ENCODE assay signal across 2 cellular contexts in genomic region chr9:108160705-108161233, GRCh38.
TF ChIP-seq lines count a peak whose summit lies in the region.

No MANE protein-coding gene starts in this region.

TF ChIP-seq in GM23338, 12 proteins besides CTCF, POLR2A, EP300 and RAD21 (continued from another document):
- TF ChIP-seq, protein P1, sequence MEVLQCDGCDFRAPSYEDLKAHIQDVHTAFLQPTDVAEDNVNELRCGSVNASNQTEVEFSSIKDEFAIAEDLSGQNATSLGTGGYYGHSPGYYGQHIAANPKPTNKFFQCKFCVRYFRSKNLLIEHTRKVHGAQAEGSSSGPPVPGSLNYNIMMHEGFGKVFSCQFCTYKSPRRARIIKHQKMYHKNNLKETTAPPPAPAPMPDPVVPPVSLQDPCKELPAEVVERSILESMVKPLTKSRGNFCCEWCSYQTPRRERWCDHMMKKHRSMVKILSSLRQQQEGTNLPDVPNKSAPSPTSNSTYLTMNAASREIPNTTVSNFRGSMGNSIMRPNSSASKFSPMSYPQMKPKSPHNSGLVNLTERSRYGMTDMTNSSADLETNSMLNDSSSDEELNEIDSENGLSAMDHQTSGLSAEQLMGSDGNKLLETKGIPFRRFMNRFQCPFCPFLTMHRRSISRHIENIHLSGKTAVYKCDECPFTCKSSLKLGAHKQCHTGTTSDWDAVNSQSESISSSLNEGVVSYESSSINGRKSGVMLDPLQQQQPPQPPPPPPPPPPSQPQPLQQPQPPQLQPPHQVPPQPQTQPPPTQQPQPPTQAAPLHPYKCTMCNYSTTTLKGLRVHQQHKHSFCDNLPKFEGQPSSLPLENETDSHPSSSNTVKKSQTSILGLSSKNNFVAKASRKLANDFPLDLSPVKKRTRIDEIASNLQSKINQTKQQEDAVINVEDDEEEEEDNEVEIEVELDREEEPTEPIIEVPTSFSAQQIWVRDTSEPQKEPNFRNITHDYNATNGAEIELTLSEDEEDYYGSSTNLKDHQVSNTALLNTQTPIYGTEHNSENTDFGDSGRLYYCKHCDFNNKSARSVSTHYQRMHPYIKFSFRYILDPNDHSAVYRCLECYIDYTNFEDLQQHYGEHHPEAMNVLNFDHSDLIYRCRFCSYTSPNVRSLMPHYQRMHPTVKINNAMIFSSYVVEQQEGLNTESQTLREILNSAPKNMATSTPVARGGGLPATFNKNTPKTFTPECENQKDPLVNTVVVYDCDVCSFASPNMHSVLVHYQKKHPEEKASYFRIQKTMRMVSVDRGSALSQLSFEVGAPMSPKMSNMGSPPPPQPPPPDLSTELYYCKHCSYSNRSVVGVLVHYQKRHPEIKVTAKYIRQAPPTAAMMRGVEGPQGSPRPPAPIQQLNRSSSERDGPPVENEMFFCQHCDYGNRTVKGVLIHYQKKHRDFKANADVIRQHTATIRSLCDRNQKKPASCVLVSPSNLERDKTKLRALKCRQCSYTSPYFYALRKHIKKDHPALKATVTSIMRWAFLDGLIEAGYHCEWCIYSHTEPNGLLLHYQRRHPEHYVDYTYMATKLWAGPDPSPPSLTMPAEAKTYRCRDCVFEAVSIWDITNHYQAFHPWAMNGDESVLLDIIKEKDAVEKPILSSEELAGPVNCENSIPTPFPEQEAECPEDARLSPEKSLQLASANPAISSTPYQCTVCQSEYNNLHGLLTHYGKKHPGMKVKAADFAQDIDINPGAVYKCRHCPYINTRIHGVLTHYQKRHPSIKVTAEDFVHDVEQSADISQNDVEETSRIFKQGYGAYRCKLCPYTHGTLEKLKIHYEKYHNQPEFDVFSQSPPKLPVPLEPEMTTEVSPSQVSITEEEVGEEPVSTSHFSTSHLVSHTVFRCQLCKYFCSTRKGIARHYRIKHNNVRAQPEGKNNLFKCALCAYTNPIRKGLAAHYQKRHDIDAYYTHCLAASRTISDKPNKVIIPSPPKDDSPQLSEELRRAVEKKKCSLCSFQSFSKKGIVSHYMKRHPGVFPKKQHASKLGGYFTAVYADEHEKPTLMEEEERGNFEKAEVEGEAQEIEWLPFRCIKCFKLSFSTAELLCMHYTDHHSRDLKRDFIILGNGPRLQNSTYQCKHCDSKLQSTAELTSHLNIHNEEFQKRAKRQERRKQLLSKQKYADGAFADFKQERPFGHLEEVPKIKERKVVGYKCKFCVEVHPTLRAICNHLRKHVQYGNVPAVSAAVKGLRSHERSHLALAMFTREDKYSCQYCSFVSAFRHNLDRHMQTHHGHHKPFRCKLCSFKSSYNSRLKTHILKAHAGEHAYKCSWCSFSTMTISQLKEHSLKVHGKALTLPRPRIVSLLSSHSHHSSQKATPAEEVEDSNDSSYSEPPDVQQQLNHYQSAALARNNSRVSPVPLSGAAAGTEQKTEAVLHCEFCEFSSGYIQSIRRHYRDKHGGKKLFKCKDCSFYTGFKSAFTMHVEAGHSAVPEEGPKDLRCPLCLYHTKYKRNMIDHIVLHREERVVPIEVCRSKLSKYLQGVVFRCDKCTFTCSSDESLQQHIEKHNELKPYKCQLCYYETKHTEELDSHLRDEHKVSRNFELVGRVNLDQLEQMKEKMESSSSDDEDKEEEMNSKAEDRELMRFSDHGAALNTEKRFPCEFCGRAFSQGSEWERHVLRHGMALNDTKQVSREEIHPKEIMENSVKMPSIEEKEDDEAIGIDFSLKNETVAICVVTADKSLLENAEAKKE (CRISPR knock-in tag; IDR thresholded peaks at IDR 0.05): no peak

TF ChIP-seq in H1, 55 proteins besides CTCF, POLR2A, EP300 and RAD21 (continued from another document):
- TF ChIP-seq TBP (IDR thresholded peaks at IDR 0.05; ENCODE audit: low read depth, low read length) (no peak), ATF3 (IDR thresholded peaks at IDR 0.05; ENCODE audit: insufficient read depth, low read depth, low read length) (no peak), POU5F1 (IDR thresholded peaks at IDR 0.05; ENCODE audit: low read depth, low read length) (no peak), CBX5 (IDR thresholded peaks at IDR 0.05; ENCODE audit: low read depth, low read length) (no peak), E2F6 (IDR thresholded peaks at IDR 0.05) (no peak), EGR1 (IDR thresholded peaks at IDR 0.05; ENCODE audit: borderline replicate concordance, low read depth, low read length) (no peak), BCL11A (IDR thresholded peaks at IDR 0.05; ENCODE audit: low read depth in 2 of 2, low read length in 2 of 2) (no peak), CHD7 (IDR thresholded peaks at IDR 0.05; ENCODE audit: insufficient replicate concordance, low read length) (no peak)
TF ChIP-seq in H1: peak in this region for 0.
